Comparison of ENCODE assay signal across 18 cellular contexts in the genomic region with DNA sequence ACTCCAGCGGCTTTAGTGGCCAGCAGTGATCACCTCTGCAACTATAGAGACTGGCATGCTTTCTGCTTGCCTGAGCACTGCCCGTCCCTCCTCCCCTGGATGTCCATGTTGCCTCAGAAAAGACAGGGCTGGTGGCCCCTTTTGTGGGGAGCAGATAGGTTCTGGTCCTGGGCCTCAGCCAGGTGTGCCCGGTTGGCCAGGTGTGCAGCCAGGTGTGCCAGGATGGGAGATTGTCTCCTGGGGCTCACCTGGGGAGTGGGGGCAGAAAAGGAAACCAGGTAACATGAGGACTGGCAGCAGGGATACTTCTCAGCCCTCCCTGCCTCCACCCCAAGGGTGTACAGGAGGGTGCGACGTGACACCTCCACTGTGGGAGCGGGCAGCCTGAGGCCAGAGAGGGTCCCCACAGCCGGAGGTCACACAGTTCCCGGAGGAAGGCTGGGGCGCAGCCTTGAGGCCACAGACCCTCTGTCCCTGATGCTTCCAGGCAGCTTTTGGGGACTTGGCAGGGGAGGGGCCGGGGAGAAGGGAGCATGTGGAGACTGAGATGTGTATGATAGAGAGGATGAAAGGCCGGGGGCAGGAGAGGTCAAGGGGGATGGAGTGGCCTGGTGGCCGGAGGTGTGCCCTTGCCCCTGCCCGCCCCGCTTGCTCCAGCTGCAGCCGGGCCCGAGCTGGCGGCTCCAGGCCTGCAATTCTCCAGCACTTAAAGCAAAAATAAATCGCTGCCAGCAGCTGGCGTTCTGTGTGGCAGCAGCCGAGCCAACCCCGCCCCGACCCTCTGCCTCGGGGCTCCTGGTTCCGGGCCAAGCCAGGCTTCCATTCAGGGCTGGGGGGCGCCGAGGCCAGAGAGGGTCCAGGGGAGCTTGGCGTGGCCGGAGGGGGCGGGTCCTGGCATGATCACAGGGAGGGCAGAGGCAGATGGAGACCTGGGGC. TPM values are rescaled to one million over a fixed set of nuclear protein-coding genes. Genes with fewer than 3 reads are reported as not detected.
"Had no signal": no experiment of that assay in that cellular context is flagged by ENCODE, and none has a peak within 500 bp of the region (broad histone marks: within the 10 kb centered on the region; RNA-seq: fewer than 3 reads in every experiment).

No MANE protein-coding gene starts in this region.

- FAIRE-seq: colon, islet of Langerhans had no signal

- H3K9me3 Mint-ChIP-seq: activated naive CD4-positive, alpha-beta T cell treated with anti-CD3 and anti-CD28 coated beads, Interleukin-2, amount 50 U/mL, for 72 hours; activated T-cell treated with anti-CD3 and anti-CD28 coated beads, Interleukin-2, amount 50 U/mL, for 72 hours; WTC11 had no signal

- H3K4me3 Mint-ChIP-seq: activated CD8-positive, alpha-beta T cell treated with anti-CD3 and anti-CD28 coated beads, Interleukin-2, amount 10 ng/mL, durations not matched to agents 7 days and 5 days; activated T-cell treated with anti-CD3 and anti-CD28 coated beads, Interleukin-2, amount 50 U/mL, for 72 hours; WTC11 had no signal

- H3K27ac Mint-ChIP-seq: activated CD8-positive, alpha-beta T cell treated with anti-CD3 and anti-CD28 coated beads, Interleukin-2, amount 10 ng/mL, durations not matched to agents 7 days and 5 days; activated naive CD4-positive, alpha-beta T cell treated with anti-CD3 and anti-CD28 coated beads, Interleukin-2, amount 50 U/mL, for 72 hours; activated T-cell treated with anti-CD3 and anti-CD28 coated beads, Interleukin-2, amount 50 U/mL, for 72 hours; WTC11 had no signal

- H3K4me1 Mint-ChIP-seq: WTC11 had no signal

- H3K36me3 Mint-ChIP-seq: activated naive CD4-positive, alpha-beta T cell treated with anti-CD3 and anti-CD28 coated beads, Interleukin-2, amount 50 U/mL, for 72 hours; WTC11 had no signal

- ATAC-seq: activated CD8-positive, alpha-beta T cell treated with anti-CD3 and anti-CD28 coated beads, Interleukin-2, amount 10 ng/mL, durations not matched to agents 7 days and 5 days; activated naive CD4-positive, alpha-beta T cell treated with anti-CD3 and anti-CD28 coated beads, Interleukin-2, amount 50 U/mL, for 72 hours; activated T-cell treated with anti-CD3 and anti-CD28 coated beads, Interleukin-2, amount 50 U/mL, for 72 hours; gastrocnemius medialis; sciatic nerve; WTC11 had no signal

- DNase-seq: activated CD4-positive, alpha-beta T cell treated with anti-CD3 and anti-CD28 coated beads for 48 hours; activated CD8-positive, alpha-beta memory T cell treated with anti-CD3 and anti-CD28 coated beads, Interleukin-2, amount 50 U/mL, for 4 hours; activated CD8-positive, alpha-beta T cell treated with anti-CD3 and anti-CD28 coated beads, Interleukin-2, amount 10 ng/mL, durations not matched to agents 7 days and 5 days; activated gamma-delta T cell; activated T-cell treated with anti-CD3 and anti-CD28 coated beads, Interleukin-2, amount 50 U/mL, for 72 hours; caudate nucleus; erythroblast; gastrocnemius medialis; heart right ventricle; midbrain; ovary; spleen had no signal

RNA-seq across cellular contexts. Expression of gene KCNJ12, which starts 6.7 kb away (rescaled TPM):
- total RNA-seq: activated CD8-positive, alpha-beta T cell treated with anti-CD3 and anti-CD28 coated beads, Interleukin-2, amount 10 ng/mL, durations not matched to agents 7 days and 5 days; activated naive CD4-positive, alpha-beta T cell treated with anti-CD3 and anti-CD28 coated beads, Interleukin-2, amount 50 U/mL, for 72 hours; activated T-cell treated with anti-CD3 and anti-CD28 coated beads, Interleukin-2, amount 50 U/mL, for 72 hours; lung microvascular endothelial cell had no signal
